In the genomic region with DNA sequence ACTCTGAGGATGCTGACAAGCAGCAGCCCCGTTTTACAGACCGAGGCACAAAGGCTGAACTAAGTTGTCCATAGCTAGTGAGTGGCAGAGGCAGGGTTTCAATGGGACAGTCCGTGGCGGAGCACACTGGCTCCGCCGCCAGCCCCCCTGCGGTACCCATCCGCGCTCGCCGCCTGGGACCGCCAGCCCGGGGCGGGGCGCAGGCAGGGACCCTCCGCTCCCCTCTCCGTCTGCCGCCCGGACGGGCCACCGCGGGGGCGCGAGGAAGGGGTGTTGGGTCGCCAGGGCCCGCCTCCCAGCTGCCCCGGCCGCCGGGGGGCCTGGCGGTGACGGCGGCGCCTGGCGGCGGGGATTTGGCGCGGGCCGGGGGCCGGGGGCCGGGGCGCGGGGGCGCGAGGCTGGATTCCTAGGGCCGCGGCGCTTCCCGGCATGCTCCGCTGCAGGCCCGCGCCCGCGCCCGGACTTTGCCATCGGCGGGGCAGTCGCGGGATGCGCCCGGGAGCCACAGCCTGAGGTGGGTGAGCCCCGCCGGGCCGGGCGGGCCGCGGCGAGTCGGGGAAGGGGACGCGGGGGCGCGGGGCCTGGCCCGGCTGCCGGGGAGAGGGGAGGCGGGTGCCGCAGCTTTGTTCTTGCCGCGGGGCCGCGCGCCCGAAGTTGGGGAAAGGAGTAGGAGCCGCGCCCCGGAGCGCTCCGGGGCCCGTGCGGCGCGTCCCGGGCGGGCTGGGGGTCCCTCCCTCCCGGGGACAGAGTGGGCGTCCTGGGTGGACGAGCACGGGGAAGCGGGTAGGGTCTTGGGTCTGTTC, we compare ENCODE assay signal across 8 cellular contexts. TPM values are rescaled to one million over a fixed set of nuclear protein-coding genes. Genes with fewer than 3 reads are reported as not detected.
A peak's percentile ranks its signal among the peaks of the same experiment; 100 is the strongest.
DNase-seq lines count a peak whose midpoint lies in the region; FAIRE-seq and TF ChIP-seq lines count a peak whose summit lies in the region.

A gene with protein sequence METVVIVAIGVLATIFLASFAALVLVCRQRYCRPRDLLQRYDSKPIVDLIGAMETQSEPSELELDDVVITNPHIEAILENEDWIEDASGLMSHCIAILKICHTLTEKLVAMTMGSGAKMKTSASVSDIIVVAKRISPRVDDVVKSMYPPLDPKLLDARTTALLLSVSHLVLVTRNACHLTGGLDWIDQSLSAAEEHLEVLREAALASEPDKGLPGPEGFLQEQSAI (plus strand): TSS at position 430 of the 803 bp plus-strand sequence. CDS start 3,376 bp downstream, outside the sequence.

- H3K27me3 ChIP-seq in skeletal muscle satellite cell (ENCODE audit: control insufficient read depth, insufficient read depth, low read length) = no peaks in the 10 kb centered on the region

- TF ChIP-seq CTCF in chondrocyte (IDR thresholded peaks at IDR 0.05) (no peak), kidney (IDR thresholded peaks at IDR 0.05; ENCODE audit: borderline replicate concordance, extremely low read depth, insufficient read depth) (no peak)

- H3K27me3 Mint-ChIP-seq in chondrocyte (ENCODE audit: low read depth) = no peaks in the 10 kb centered on the region

- peaks cover 7% of the 10 kb centered on the region for H3K36me3 Mint-ChIP-seq in chondrocyte (ENCODE audit: low read depth)

- FAIRE-seq in kidney (lab: Jason Lieb, UNC) = no peak

- DNase-seq in Daoy (ENCODE audit: low read depth) = peak; percentile 49
- peak; percentile 27 for DNase-seq in LoVo (ENCODE audit: low spot score)
- DNase-seq in chondrocyte (ENCODE audit: low spot score) = no peak
- peak; percentile 73 for DNase-seq in kidney
- no peak for DNase-seq in NCI-H2081 (lab: John Stamatoyannopoulos, UW)
- no peak for DNase-seq in HPDE6-E6E7 (ENCODE audit: extremely low spot score)
- no peak for DNase-seq in stimulated activated naive CD4-positive, alpha-beta T cell treated with Interleukin-2 at 50 U/mL for 16 hours (lab: John Stamatoyannopoulos, UW)

- peak within 1 kb of the TSS; percentile 91 for H3K4me2 ChIP-seq in skeletal muscle satellite cell (ENCODE audit: low read length)

- H3K36me3 ChIP-seq in kidney (ENCODE audit: control insufficient read depth in 1 of 2, insufficient read depth in 2 of 2, low read length in 2 of 2) (no peaks in the 10 kb centered on the region), skeletal muscle satellite cell (ENCODE audit: insufficient read depth, low read length) (peaks cover 2% of the 10 kb centered on the region)

- H3K4me3 ChIP-seq in kidney (ENCODE audit: low read length in 2 of 2) (peak within 1 kb of the TSS; percentile 75 to 79), skeletal muscle satellite cell (ENCODE audit: low read length) (peak within 1 kb of the TSS; percentile 76)

- no peak within 1 kb of the TSS for H3K27ac ChIP-seq in kidney (ENCODE audit: low read depth in 2 of 2, low read length in 2 of 2)

- H3K27ac Mint-ChIP-seq in chondrocyte (ENCODE audit: unreplicated experiment) = no peak within 1 kb of the TSS

- peaks cover 14% of the 10 kb centered on the region for H3K4me1 Mint-ChIP-seq in chondrocyte (ENCODE audit: low read depth)

- no peaks in the 10 kb centered on the region for H3K9me3 ChIP-seq in kidney (ENCODE audit: control insufficient read depth in 1 of 2, low read length in 2 of 2)
- H3K9me3 ChIP-seq in skeletal muscle satellite cell (replicated peaks; ENCODE audit: low read length) = no peaks in the 10 kb centered on the region

- H3K9ac ChIP-seq in kidney (ENCODE audit: low read length in 2 of 2) = peak within 1 kb of the TSS in 1 of 2 donors; percentile 80
- peak within 1 kb of the TSS; percentile 89 for H3K9ac ChIP-seq in skeletal muscle satellite cell (ENCODE audit: low read depth, low read length)

- intact Hi-C loops in kidney (cut with DNase I) = no loop called here

- no peaks in the 10 kb centered on the region for H3K9me3 Mint-ChIP-seq in chondrocyte (ENCODE audit: low read depth)

- peak within 1 kb of the TSS; percentile 75 for H3K4me3 Mint-ChIP-seq in chondrocyte (ENCODE audit: unreplicated experiment)

- H3K4me1 ChIP-seq in kidney (ENCODE audit: control insufficient read depth in 1 of 2, insufficient read depth in 1 of 2, low read depth in 1 of 2, low read length in 2 of 2) (peaks cover 0 to 3% of the 10 kb centered on the region in 2 donors), skeletal muscle satellite cell (ENCODE audit: control insufficient read depth, insufficient read depth, low read length) (peaks cover 20% of the 10 kb centered on the region)

RNA-seq across cellular contexts. Expression of the gene that starts here (rescaled TPM):
- 57.9 and 67.3 TPM in 2 replicates for total RNA-seq in Daoy (2014; rRNA removed; shearing (Covaris generic))
- total RNA-seq in chondrocyte = 65.0 to 75.4 TPM (median 68.8 TPM) in 3 replicates
- 57.1 TPM for total RNA-seq in kidney
- 44.0 TPM for polyA plus RNA-seq in kidney (ENCODE audit: insufficient read depth, low read depth, low replicate concordance)
- total RNA-seq in skeletal muscle satellite cell (2012; rRNA removed) = 16.2 and 52.9 TPM in 2 replicates

Comparison
In these comparisons a context has a peak if more than half of its experiments do, and no peak if none do; other contexts are left out.
1. DNase-seq: peak in Daoy (single experiment), LoVo (single experiment) and kidney (single experiment); none in chondrocyte (single experiment), NCI-H2081 (0 of 2), HPDE6-E6E7 (single experiment) and stimulated activated naive CD4-positive, alpha-beta T cell treated with Interleukin-2 at 50 U/mL for 16 hours (single experiment).